In the genomic region with DNA sequence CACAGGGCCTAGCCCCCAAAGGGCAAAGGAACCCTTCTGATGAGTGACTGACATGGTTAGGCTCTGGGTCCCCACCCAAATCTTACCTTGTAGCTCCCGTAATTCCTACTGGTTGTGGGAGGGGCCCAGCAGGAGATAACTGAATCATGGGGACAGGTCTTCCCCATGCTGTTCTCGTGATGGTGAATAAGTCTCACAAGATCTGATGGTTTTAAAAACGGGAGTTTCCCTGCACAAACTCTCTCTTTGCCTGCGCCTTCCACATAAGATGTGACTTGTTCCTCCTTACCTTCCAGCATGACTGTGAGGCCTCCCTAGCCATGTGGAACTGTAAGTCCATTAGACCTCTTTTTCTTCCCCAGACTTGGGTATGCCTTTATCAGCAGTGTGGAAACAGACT, we compare ENCODE assay signal across 13 cellular contexts. TPM values are rescaled to one million over a fixed set of nuclear protein-coding genes. Genes with fewer than 3 reads are reported as not detected.
DNase-seq lines count a peak whose midpoint lies in the region; ATAC-seq and TF ChIP-seq lines count a peak whose summit lies in the region.
"Had no signal": no experiment of that assay in that cellular context is flagged by ENCODE, and none has a peak within 500 bp of the region (broad histone marks: within the 10 kb centered on the region; RNA-seq: fewer than 3 reads in every experiment).

No MANE protein-coding gene starts in this region.

- no peak overlapping the region for H3K23ac ChIP-seq in mesenchymal stem cell (ENCODE audit: low read length in 2 of 2)

- H2BK5ac ChIP-seq in mesenchymal stem cell (ENCODE audit: low read depth, low read length, poor library complexity, severe bottlenecking) = no peak overlapping the region

- H3K4me1 ChIP-seq in mammary epithelial cell (ENCODE audit: insufficient read depth, low read length) = peaks cover 46% of the 10 kb centered on the region
- H3K4me1 ChIP-seq in mesenchymal stem cell (ENCODE audit: control insufficient read depth, insufficient read depth, low read depth, low read length) = peaks cover 75% of the 10 kb centered on the region
- H3K4me1 ChIP-seq in upper lobe of left lung = peaks cover 27 to 83% (median 74%) of the 10 kb centered on the region in 4 donors

- no peak overlapping the region for H2BK120ac ChIP-seq in mesenchymal stem cell (ENCODE audit: low read depth, low read length)

- TF ChIP-seq CTCF in mammary epithelial cell (conservative IDR thresholded peaks at IDR 0.05 in 1 of 2, IDR thresholded peaks at IDR 0.05 in 1 of 2; ENCODE audit: extremely low read depth in 1 of 2, insufficient read depth in 1 of 2, low read depth in 1 of 2, low read length in 2 of 2) (no peak), upper lobe of left lung (IDR thresholded peaks at IDR 0.05) (no peak)

- no peak overlapping the region for H3K14ac ChIP-seq in mesenchymal stem cell (ENCODE audit: low read length in 2 of 2)

- H3K9me3 ChIP-seq in mammary epithelial cell (replicated peaks; ENCODE audit: insufficient read depth, low read length) = no peaks in the 10 kb centered on the region
- no peaks in the 10 kb centered on the region for H3K9me3 ChIP-seq in mesenchymal stem cell (ENCODE audit: control insufficient read depth, low read length)
- no peaks in the 10 kb centered on the region for H3K9me3 ChIP-seq in upper lobe of left lung

- H3K4me3 ChIP-seq in mammary epithelial cell (replicated peaks in 1 of 3; ENCODE audit: insufficient read depth in 1 of 3, low read depth in 2 of 3, low read length in 3 of 3) (no peak overlapping the region), mesenchymal stem cell (ENCODE audit: insufficient read depth in 1 of 2, low read depth in 1 of 2, low read length in 2 of 2) (no peak overlapping the region), upper lobe of left lung (no peak overlapping the region)

- no peak overlapping the region for H2AFZ ChIP-seq in mammary epithelial cell (ENCODE audit: low read depth, low read length)
- no peak overlapping the region for H2AFZ ChIP-seq in mesenchymal stem cell (ENCODE audit: low read depth, low read length)

- dilution Hi-C loops in mammary epithelial cell (cut with HindIII; ENCODE audit: low sequenced_read_pairs) = no loop called here

- TF ChIP-seq POLR2A in upper lobe of left lung (IDR thresholded peaks at IDR 0.05) = no peak

- DNase-seq in activated naive CD4-positive, alpha-beta T cell treated with anti-CD3 and anti-CD28 coated beads, Interleukin-2, amount 50 U/mL, for 72 hours (ENCODE audit: low spot score in 2 of 2) = no peak
- DNase-seq in activated naive CD4-positive, alpha-beta T cell treated with anti-CD3 and anti-CD28 coated beads, Interleukin-2, amount 50 U/mL, for 16 hours = no peak
- DNase-seq in mammary epithelial cell (peak; percentile 48), mesenchymal stem cell (no peak), upper lobe of left lung (no peak), substantia nigra (lab: John Stamatoyannopoulos, UW) (no peak), ACHN (no peak)
- no peak for DNase-seq in activated CD4-positive, CD25-positive, alpha-beta regulatory T cell treated with anti-CD3 and anti-CD28 coated beads, Interleukin-2, amount 50 U/mL, for 72 hours
- DNase-seq: activated CD4-positive, alpha-beta T cell treated with anti-CD3 and anti-CD28 coated beads for 48 hours; central memory CD4-positive, alpha-beta T cell; DMS79 treated with DMSO at 0.1 percent for 48 hours; KG1; NCI-H187 treated with DMSO at 0.1 percent for 48 hours had no signal

- H3K27ac Mint-ChIP-seq in activated naive CD4-positive, alpha-beta T cell treated with anti-CD3 and anti-CD28 coated beads, Interleukin-2, amount 50 U/mL, for 72 hours = peak overlapping the region; percentile 15 to 69

- no peak overlapping the region for H2BK15ac ChIP-seq in mesenchymal stem cell (ENCODE audit: low read depth, poor library complexity, severe bottlenecking)

- H4K8ac ChIP-seq in mesenchymal stem cell (ENCODE audit: low read length) = peak overlapping the region; percentile 72

- peaks cover 49% of the 10 kb centered on the region for H3K36me3 ChIP-seq in mammary epithelial cell (ENCODE audit: insufficient read depth, low read length)
- H3K36me3 ChIP-seq in mesenchymal stem cell (ENCODE audit: control insufficient read depth in 1 of 2, insufficient read depth in 2 of 2, low read depth in 1 of 2, low read length in 2 of 2) = peaks cover 76 to 80% of the 10 kb centered on the region in 2 experiments
- H3K36me3 ChIP-seq in upper lobe of left lung = peaks cover 12 to 73% (median 64%) of the 10 kb centered on the region in 4 donors

- H3K9ac ChIP-seq in mammary epithelial cell (ENCODE audit: insufficient read depth, low read length) = no peak overlapping the region
- peak overlapping the region; percentile 23 for H3K9ac ChIP-seq in mesenchymal stem cell (ENCODE audit: low read length)

- in situ Hi-C loops in mammary epithelial cell (cut with MboI; ENCODE audit: low sequenced_read_pairs in 2 of 2) = no loop called here
- in situ Hi-C loops in ACHN (cut with HindIII; ENCODE audit: low pct_ligation_motif_present, low pct_unique_long_range_greater_than_20kb, low sequenced_read_pairs) = no loop called here

- H4K91ac ChIP-seq in mesenchymal stem cell (ENCODE audit: low read length) = peak overlapping the region; percentile 95

- BruUV-seq in mammary epithelial cell (replicated peaks; lab: Mats Ljungman, UMichigan) = TSS peak; percentile 30

- H3K27ac ChIP-seq in mammary epithelial cell (ENCODE audit: insufficient read depth, low read depth, low read length) = peak overlapping the region; percentile 25
- peak overlapping the region; percentile 98 for H3K27ac ChIP-seq in mesenchymal stem cell (ENCODE audit: low read length, poor library complexity, severe bottlenecking)
- H3K27ac ChIP-seq in upper lobe of left lung = peak overlapping the region; percentile 40 to 86 (median 73)
- no peak overlapping the region for H3K27ac ChIP-seq in substantia nigra (ENCODE audit: low read depth, low read length, poor library complexity, severe bottlenecking)

- H3K27me3 ChIP-seq in mammary epithelial cell (ENCODE audit: insufficient read depth, low read length) (no peaks in the 10 kb centered on the region), mesenchymal stem cell (ENCODE audit: control insufficient read depth in 1 of 2, insufficient read depth in 1 of 2, low read length in 2 of 2) (no peaks in the 10 kb centered on the region), upper lobe of left lung (no peaks in the 10 kb centered on the region)

- H4K20me1 ChIP-seq in mammary epithelial cell (ENCODE audit: insufficient read depth, low read length) = peaks cover 29% of the 10 kb centered on the region

- peaks cover 95% of the 10 kb centered on the region for H3K79me2 ChIP-seq in mammary epithelial cell (ENCODE audit: insufficient read depth, low read length)

- peaks cover 8% of the 10 kb centered on the region for H3K79me1 ChIP-seq in mesenchymal stem cell (replicated peaks; ENCODE audit: low read length, poor library complexity, severe bottlenecking)

- H3K4ac ChIP-seq in mesenchymal stem cell (ENCODE audit: low read depth in 1 of 2, low read length in 2 of 2) = peak overlapping the region; percentile 57 to 67

- H3K36me3 Mint-ChIP-seq in activated naive CD4-positive, alpha-beta T cell treated with anti-CD3 and anti-CD28 coated beads, Interleukin-2, amount 50 U/mL, for 72 hours = no peaks in the 10 kb centered on the region

- no peaks in the 10 kb centered on the region for H3K9me3 Mint-ChIP-seq in activated naive CD4-positive, alpha-beta T cell treated with anti-CD3 and anti-CD28 coated beads, Interleukin-2, amount 50 U/mL, for 72 hours

- 91% methylated on average over 4 of the region's 4 CpGs for WGBS in mammary epithelial cell (ENCODE audit: low coverage, missing lambda C conversion rate)
- WGBS in mesenchymal stem cell = 94% methylated on average over 4 of the region's 4 CpGs
- 86 to 91% methylated on average over 3 to 4 of the region's 4 CpGs for WGBS in upper lobe of left lung, 2 donors

- H3K4me2 ChIP-seq in mammary epithelial cell (ENCODE audit: insufficient read depth, low read depth, low read length) = no peak overlapping the region
- no peak overlapping the region for H3K4me2 ChIP-seq in mesenchymal stem cell (ENCODE audit: low read length, poor library complexity, severe bottlenecking)

- H2BK12ac ChIP-seq in mesenchymal stem cell (ENCODE audit: low read length in 2 of 2) = peak overlapping the region; percentile 59 to 75

- TF ChIP-seq EP300 in upper lobe of left lung (IDR thresholded peaks at IDR 0.05) = no peak

- ATAC-seq in activated naive CD4-positive, alpha-beta T cell treated with anti-CD3 and anti-CD28 coated beads, Interleukin-2, amount 50 U/mL, for 72 hours = no peak
- ATAC-seq in upper lobe of left lung (ENCODE audit: low FRiP score in 2 of 2) = no peak

- intact Hi-C loops in mammary epithelial cell (cut with micrococcal nuclease) = loop anchor here (2.0 to 5.0 kb wide), 2 partner anchors 32 to 48 kb away; no protein-coding TSS in a partner anchor

- H3K18ac ChIP-seq in mesenchymal stem cell (ENCODE audit: low read depth in 1 of 2, low read length in 2 of 2) = peak overlapping the region; percentile 72 to 92

- CTCF ChIA-PET in mammary epithelial cell (lab: Charles Lee; ENCODE audit: low non-redundant PET) = no interaction called here

- H2AK5ac ChIP-seq in mesenchymal stem cell (ENCODE audit: low read length, severe bottlenecking) = peak overlapping the region; percentile 100

RNA-seq across cellular contexts. Expression of a gene that starts 16.9 kb away (rescaled TPM):
- total RNA-seq in activated naive CD4-positive, alpha-beta T cell treated with anti-CD3 and anti-CD28 coated beads, Interleukin-2, amount 50 U/mL, for 72 hours = 100 to 1,000 TPM; 258 to 359 TPM
- total RNA-seq in mammary epithelial cell (100 to 1,000 TPM; 545 to 600 TPM), upper lobe of left lung (100 to 1,000 TPM; 402 to 605 (median 482) TPM)
- 437 TPM for polyA plus RNA-seq in mammary epithelial cell
- polyA minus RNA-seq in mammary epithelial cell = 384 TPM
- polyA plus RNA-seq in mesenchymal stem cell (2013, experiment 1 of 2) = 359 TPM
- 363 TPM for polyA plus RNA-seq in mesenchymal stem cell (2013, experiment 2 of 2)
